Comparison of ENCODE assay signal across 26 cellular contexts in genomic region chr2:207729465-207729998, GRCh38.
"Had no signal": no experiment of that assay in that cellular context is flagged by ENCODE, and none has a peak within 500 bp of the region (broad histone marks: within the 10 kb centered on the region; RNA-seq: fewer than 3 reads in every experiment).

No MANE protein-coding gene starts in this region.

- H3K9me3 Mint-ChIP-seq: activated CD4-positive, alpha-beta memory T cell treated with anti-CD3 and anti-CD28 coated beads, Interleukin-2, amount 10 ng/mL, durations not matched to agents 7 days and 5 days; activated naive CD4-positive, alpha-beta T cell treated with anti-CD3 and anti-CD28 coated beads, Interleukin-2, amount 10 ng/mL, durations not matched to agents 7 days and 5 days; activated naive CD8-positive, alpha-beta T cell treated with anti-CD3 and anti-CD28 coated beads for 36 hours; activated T-helper 2 cell treated with anti-CD3 and anti-CD28 coated beads, Interferon-gamma antibody, Interleukin-2, Interleukin-4, amounts not matched to agents 10 μg/mL and 5 μg/mL and 100 μg/mL, durations not matched to agents 14 hours and 24 hours and 36 hours had no signal

- ATAC-seq: activated CD4-positive, alpha-beta T cell treated with anti-CD3 and anti-CD28 coated beads for 36 hours had no signal

- H3K9ac ChIP-seq: KMS-11 had no signal

- H3K4me3 Mint-ChIP-seq: activated CD4-positive, alpha-beta memory T cell treated with anti-CD3 and anti-CD28 coated beads, Interleukin-2, amount 10 ng/mL, durations not matched to agents 7 days and 5 days; activated CD4-positive, alpha-beta T cell treated with anti-CD3 and anti-CD28 coated beads for 36 hours; activated naive CD4-positive, alpha-beta T cell treated with anti-CD3 and anti-CD28 coated beads, Interleukin-2, amount 10 ng/mL, durations not matched to agents 7 days and 5 days; activated naive CD8-positive, alpha-beta T cell treated with anti-CD3 and anti-CD28 coated beads for 36 hours had no signal

- H3K4me2 ChIP-seq: KMS-11 had no signal

- H3K27me3 ChIP-seq: brain microvascular endothelial cell, cardiac muscle cell had no signal

- H3K27ac Mint-ChIP-seq: activated CD4-positive, alpha-beta memory T cell treated with anti-CD3 and anti-CD28 coated beads, Interleukin-2, amount 10 ng/mL, durations not matched to agents 7 days and 5 days; activated CD4-positive, alpha-beta T cell treated with anti-CD3 and anti-CD28 coated beads for 36 hours; activated naive CD4-positive, alpha-beta T cell treated with anti-CD3 and anti-CD28 coated beads, Interleukin-2, amount 10 ng/mL, durations not matched to agents 7 days and 5 days; activated naive CD8-positive, alpha-beta T cell treated with anti-CD3 and anti-CD28 coated beads for 36 hours; activated T-helper 2 cell treated with anti-CD3 and anti-CD28 coated beads, Interferon-gamma antibody, Interleukin-2, Interleukin-4, amounts not matched to agents 10 μg/mL and 5 μg/mL and 100 μg/mL, durations not matched to agents 14 hours and 24 hours and 36 hours had no signal

- H3K27ac ChIP-seq: brain microvascular endothelial cell, cardiac muscle cell, KMS-11, VCaP had no signal

- H3K27me3 Mint-ChIP-seq: activated CD4-positive, alpha-beta memory T cell treated with anti-CD3 and anti-CD28 coated beads, Interleukin-2, amount 10 ng/mL, durations not matched to agents 7 days and 5 days; activated CD4-positive, alpha-beta T cell treated with anti-CD3 and anti-CD28 coated beads for 36 hours; activated naive CD4-positive, alpha-beta T cell treated with anti-CD3 and anti-CD28 coated beads, Interleukin-2, amount 10 ng/mL, durations not matched to agents 7 days and 5 days; activated naive CD8-positive, alpha-beta T cell treated with anti-CD3 and anti-CD28 coated beads for 36 hours had no signal

- H3K4me3 ChIP-seq: cardiac muscle cell had no signal

- DNase-seq: activated CD4-positive, alpha-beta memory T cell treated with anti-CD3 and anti-CD28 coated beads, Interleukin-2, amount 10 ng/mL, durations not matched to agents 7 days and 5 days; activated CD4-positive, alpha-beta T cell treated with anti-CD3 and anti-CD28 coated beads for 36 hours; activated CD4-positive, alpha-beta T cell treated with anti-CD3 and anti-CD28 coated beads, Interleukin-2, amount 50 U/mL, for 1 hour; activated gamma-delta T cell treated with Interleukin-2 at 50 U/mL for 16 hours; activated naive CD4-positive, alpha-beta T cell treated with anti-CD3 and anti-CD28 coated beads, Interleukin-2, amount 10 ng/mL, durations not matched to agents 7 days and 5 days; activated naive CD8-positive, alpha-beta T cell treated with anti-CD3 and anti-CD28 coated beads for 36 hours; activated T-cell treated with anti-CD3 and anti-CD28 coated beads for 4 hours; activated T-cell treated with anti-CD3 and anti-CD28 coated beads, Interleukin-2, amount 50 U/mL, for 48 hours; brain microvascular endothelial cell; MV-4-11; NCI-H1092 treated with DMSO at 0.1 percent for 48 hours; NCI-H1417 treated with DMSO at 0.1 percent for 48 hours; NCI-H1694; NCI-H2029; NCI-H2107; NCI-H2171 treated with DMSO at 0.1 percent for 48 hours; NCI-H226; NCI-H510A; NCI-H526 treated with DMSO at 0.1 percent for 48 hours; NCI-H82; SIG-M5; T-helper 1 cell had no signal
